In the genomic region with DNA sequence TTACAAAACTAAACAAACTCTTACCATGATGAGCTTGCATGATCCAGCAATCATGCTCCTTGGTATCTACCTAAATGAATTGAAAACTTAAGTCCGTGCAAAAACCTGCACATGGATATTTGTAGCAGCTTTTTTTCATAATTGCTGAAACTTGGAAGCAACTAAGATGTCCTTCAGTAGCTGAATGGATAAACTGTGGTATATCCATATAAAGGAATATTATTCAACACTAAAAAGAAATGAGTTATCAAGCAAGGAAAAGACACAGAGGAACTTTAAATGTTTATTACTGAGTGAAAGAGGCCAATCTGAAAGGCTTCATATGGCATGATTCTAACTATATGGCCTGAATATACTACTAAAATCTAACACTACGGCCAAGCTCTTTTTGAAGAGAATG, we compare ENCODE assay signal across 3 cellular contexts.
"Had no signal": no experiment of that assay in that cellular context is flagged by ENCODE, and none has a peak within 500 bp of the region (broad histone marks: within the 10 kb centered on the region; RNA-seq: fewer than 3 reads in every experiment).

No MANE protein-coding gene starts in this region.

- H3K4me3 ChIP-seq: GM12878 had no signal

- DNase-seq: GDM1, GF-D8 had no signal

- ATAC-seq: GM12878 had no signal
